In the genomic region with DNA sequence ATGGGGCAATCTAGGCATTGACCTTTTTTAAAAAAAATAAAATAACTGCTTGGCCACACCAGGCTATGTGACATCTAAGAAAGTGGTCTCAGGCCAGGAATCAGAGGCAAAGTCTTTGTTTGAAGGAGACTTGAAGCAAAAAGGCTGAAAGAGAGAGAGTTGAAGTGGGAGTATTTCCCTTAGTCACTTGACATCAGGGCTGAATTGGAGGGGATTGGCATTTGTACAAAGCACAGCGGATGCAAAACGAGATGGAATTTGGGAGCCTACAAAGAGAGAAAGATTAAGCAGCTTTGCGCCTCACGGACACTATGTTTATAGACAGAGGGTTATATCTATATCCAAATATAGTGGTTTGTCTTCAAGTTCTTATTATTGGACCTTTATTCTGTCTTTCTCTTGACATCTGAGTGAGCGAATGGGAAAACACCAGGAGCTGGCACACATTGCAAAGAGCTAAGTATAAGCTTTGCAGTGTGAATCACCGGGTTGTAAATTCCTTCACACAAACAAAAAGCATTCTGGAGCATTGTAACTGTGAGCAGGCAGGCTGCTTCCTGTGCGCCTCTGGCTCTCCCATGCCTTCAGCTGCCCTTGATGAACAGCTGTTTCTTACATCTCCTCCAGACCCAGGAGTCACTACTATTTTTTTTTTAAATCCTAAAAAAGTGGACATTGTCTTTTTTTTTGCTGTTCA, we compare ENCODE assay signal across 15 cellular contexts.
A peak's percentile ranks its signal among the peaks of the same experiment; 100 is the strongest.
DNase-seq lines count a peak whose midpoint lies in the region; ATAC-seq and TF ChIP-seq lines count a peak whose summit lies in the region.
"Had no signal": no experiment of that assay in that cellular context is flagged by ENCODE, and none has a peak within 500 bp of the region (broad histone marks: within the 10 kb centered on the region; RNA-seq: fewer than 3 reads in every experiment).

No MANE protein-coding gene starts in this region.

- no peak for TF ChIP-seq CTCF in PC-3 (conservative IDR thresholded peaks at IDR 0.05; ENCODE audit: low read depth, low read length)
- TF ChIP-seq CTCF in neural crest cell (conservative IDR thresholded peaks at IDR 0.05) = no peak
- TF ChIP-seq CTCF in psoas muscle (IDR thresholded peaks at IDR 0.05) = no peak
- no peak for TF ChIP-seq CTCF in SK-N-SH (IDR thresholded peaks at IDR 0.05)

- WGBS in psoas muscle, 3 donors = 9 to 16% (median 12%) methylated on average over 7 of the region's 7 CpGs
- 12% methylated on average over 7 of the region's 7 CpGs for WGBS in SK-N-SH (ENCODE audit: low lambda C conversion rate)

- BruUV-seq in PC-3 (replicated peaks; lab: Mats Ljungman, UMichigan) = no TSS peak

- ATAC-seq in PC-3 (peak; percentile 95), psoas muscle (no peak), HG03457 (IDR thresholded peaks at IDR 0.05; ENCODE audit: unreplicated experiment) (no peak)
- no peak for ATAC-seq in naive thymus-derived CD4-positive, alpha-beta T cell
- ATAC-seq: natural killer cell treated with Interleukin-12 subunit alpha and Interleukin-12 subunit beta and Interleukin-15 and Interleukin-18, amount 100 ng/mL, for 72 hours had no signal

- no peaks in the 10 kb centered on the region for H3K9me3 Mint-ChIP-seq in neural crest cell
- peaks cover 0 to 14% (median 2%) of the 10 kb centered on the region in 11 donors for H3K9me3 Mint-ChIP-seq in naive thymus-derived CD4-positive, alpha-beta T cell

- no peak overlapping the region for H3K9ac ChIP-seq in PC-3 (ENCODE audit: low read length)
- H3K9ac ChIP-seq in SK-N-SH = no peak overlapping the region

- H3K4me3 ChIP-seq in PC-3 (ENCODE audit: low read length) = no peak overlapping the region
- H3K4me3 ChIP-seq in psoas muscle = no peak overlapping the region
- no peak overlapping the region for H3K4me3 ChIP-seq in naive thymus-derived CD4-positive, alpha-beta T cell (ENCODE audit: low read length)
- no peak overlapping the region for H3K4me3 ChIP-seq in SK-N-SH (ENCODE audit: low read depth in 2 of 2, low read length in 1 of 2)

- H3K4me3 Mint-ChIP-seq in neural crest cell = peak overlapping the region; percentile 61
- no peak overlapping the region for H3K4me3 Mint-ChIP-seq in naive thymus-derived CD4-positive, alpha-beta T cell
- H3K4me3 Mint-ChIP-seq: natural killer cell treated with Interleukin-12 subunit alpha and Interleukin-12 subunit beta and Interleukin-15 and Interleukin-18, amount 100 ng/mL, for 72 hours had no signal

- H3K27me3 Mint-ChIP-seq in neural crest cell (ENCODE audit: low read depth) = no peaks in the 10 kb centered on the region
- H3K27me3 Mint-ChIP-seq in naive thymus-derived CD4-positive, alpha-beta T cell = peaks cover 0 to 6% (median 0%) of the 10 kb centered on the region in 5 donors
- H3K27me3 Mint-ChIP-seq: natural killer cell treated with Interleukin-12 subunit alpha and Interleukin-12 subunit beta and Interleukin-15 and Interleukin-18, amount 100 ng/mL, for 72 hours had no signal

- H3K4me1 ChIP-seq in PC-3 (ENCODE audit: insufficient read depth, low read length) (peaks cover 12% of the 10 kb centered on the region), psoas muscle (no peaks in the 10 kb centered on the region), SK-N-SH (ENCODE audit: control insufficient read depth in 1 of 2, insufficient read depth in 2 of 2, low read depth in 1 of 2, low read length in 1 of 2) (no peaks in the 10 kb centered on the region)
- no peaks in the 10 kb centered on the region for H3K4me1 ChIP-seq in naive thymus-derived CD4-positive, alpha-beta T cell (ENCODE audit: control insufficient read depth in 2 of 2, insufficient read depth in 2 of 2, low read length in 2 of 2)

- H3K27ac ChIP-seq in PC-3 (ENCODE audit: low read length) (no peak overlapping the region), epithelial cell of prostate (no peak overlapping the region), psoas muscle (no peak overlapping the region), SK-N-SH (ENCODE audit: low read depth in 2 of 2, low read length in 1 of 2) (no peak overlapping the region)
- no peak overlapping the region for H3K27ac ChIP-seq in naive thymus-derived CD4-positive, alpha-beta T cell (ENCODE audit: low read depth, low read length)

- H3K27me3 ChIP-seq in PC-3 (ENCODE audit: low read length) (no peaks in the 10 kb centered on the region), psoas muscle (ENCODE audit: insufficient read depth in 3 of 3, low read length in 2 of 3) (no peaks in the 10 kb centered on the region), SK-N-SH (ENCODE audit: insufficient read depth) (0 out of 2 replicates have a peak, but pooled peaks cover 4% of the 10 kb centered on the region)
- H3K27me3 ChIP-seq in naive thymus-derived CD4-positive, alpha-beta T cell (ENCODE audit: control insufficient read depth in 2 of 2, insufficient read depth in 2 of 2, low read length in 2 of 2) = no peaks in the 10 kb centered on the region

- H3K9me3 ChIP-seq in PC-3 (ENCODE audit: low read length) (no peaks in the 10 kb centered on the region), psoas muscle (no peaks in the 10 kb centered on the region), SK-N-SH (no peaks in the 10 kb centered on the region)
- H3K9me3 ChIP-seq in naive thymus-derived CD4-positive, alpha-beta T cell (ENCODE audit: control insufficient read depth in 2 of 3, low read length in 3 of 3) = no peaks in the 10 kb centered on the region

- peak; percentile 88 for DNase-seq in ELR (ENCODE audit: low read depth)
- DNase-seq in PC-3 = peak; percentile 69
- peak; percentile 24 for DNase-seq in epithelial cell of prostate (ENCODE audit: low read depth, low spot score)
- DNase-seq in neural crest cell (ENCODE audit: low read depth, low spot score) = peak; percentile 1
- no peak for DNase-seq in psoas muscle
- DNase-seq in naive thymus-derived CD4-positive, alpha-beta T cell = no peak
- DNase-seq in SK-N-SH = no peak
- DNase-seq: activated CD8-positive, alpha-beta memory T cell treated with anti-CD3 and anti-CD28 coated beads, Interleukin-2, amount 50 U/mL, for 4 hours; effector CD8-positive, alpha-beta T cell; NCI-H1417; NK-92 treated with Interleukin-12 subunit alpha and Interleukin-12 subunit beta, amount 100 ng/mL, for 24 hours; stimulated activated CD4-positive, alpha-beta T cell treated with anti-CD3 and anti-CD28 coated beads, Interleukin-12 subunit alpha, Interleukin-12 subunit beta, amount 100 ng/mL, for 4 hours had no signal

- TF ChIP-seq RAD21 in SK-N-SH (IDR thresholded peaks at IDR 0.05; ENCODE audit: low read length) = no peak

- H3K36me3 ChIP-seq in PC-3 (ENCODE audit: low read depth, low read length) (no peaks in the 10 kb centered on the region), psoas muscle (ENCODE audit: insufficient read depth in 1 of 2, low read depth in 1 of 2) (no peaks in the 10 kb centered on the region), SK-N-SH (replicated peaks in 1 of 2; ENCODE audit: control insufficient read depth in 1 of 2, insufficient read depth in 2 of 2, low read length in 1 of 2) (no peaks in the 10 kb centered on the region)
- H3K36me3 ChIP-seq in naive thymus-derived CD4-positive, alpha-beta T cell (ENCODE audit: control insufficient read depth in 2 of 3, insufficient read depth in 3 of 3, low read length in 3 of 3) = no peaks in the 10 kb centered on the region

- no peaks in the 10 kb centered on the region for H3K36me3 Mint-ChIP-seq in neural crest cell (ENCODE audit: low read depth)
- no peaks in the 10 kb centered on the region for H3K36me3 Mint-ChIP-seq in naive thymus-derived CD4-positive, alpha-beta T cell
- H3K36me3 Mint-ChIP-seq: CD14-positive monocyte; natural killer cell treated with Interleukin-12 subunit alpha and Interleukin-12 subunit beta and Interleukin-15 and Interleukin-18, amount 100 ng/mL, for 72 hours had no signal

- H3K27ac Mint-ChIP-seq in neural crest cell (ENCODE audit: unreplicated experiment) = peak overlapping the region; percentile 43
- H3K27ac Mint-ChIP-seq in naive thymus-derived CD4-positive, alpha-beta T cell = no peak overlapping the region
- H3K27ac Mint-ChIP-seq: CD14-positive monocyte; natural killer cell treated with Interleukin-12 subunit alpha and Interleukin-12 subunit beta and Interleukin-15 and Interleukin-18, amount 100 ng/mL, for 72 hours had no signal

- no peak for TF ChIP-seq EP300 in SK-N-SH (IDR thresholded peaks at IDR 0.05; ENCODE audit: borderline replicate concordance in 1 of 2, low read depth in 1 of 2, low read length in 1 of 2)

- POLR2A ChIA-PET in PC-3 (lab: Charles Lee; ENCODE audit: unreplicated experiment) (no interaction called here), SK-N-SH (lab: Yijun Ruan, JAX) (no interaction called here)
- POLR2A ChIA-PET in naive thymus-derived CD4-positive, alpha-beta T cell (lab: Charles Lee) = no interaction called here

- H3K4me2 ChIP-seq in PC-3 (ENCODE audit: low read length) (peak overlapping the region; percentile 21), SK-N-SH (no peak overlapping the region)

- H4K20me1 ChIP-seq in PC-3 (ENCODE audit: low read length) = no peaks in the 10 kb centered on the region
- no peaks in the 10 kb centered on the region for H4K20me1 ChIP-seq in SK-N-SH (ENCODE audit: insufficient read depth)

- H3K9me2 ChIP-seq in PC-3 (replicated peaks; ENCODE audit: low read length) = no peaks in the 10 kb centered on the region
- no peaks in the 10 kb centered on the region for H3K9me2 ChIP-seq in SK-N-SH

- peaks cover 64% of the 10 kb centered on the region for H3K4me1 Mint-ChIP-seq in neural crest cell
- no peaks in the 10 kb centered on the region for H3K4me1 Mint-ChIP-seq in naive thymus-derived CD4-positive, alpha-beta T cell
- H3K4me1 Mint-ChIP-seq: CD14-positive monocyte had no signal

- H3F3A ChIP-seq in PC-3 (ENCODE audit: low read length, unreplicated experiment) (no peaks in the 10 kb centered on the region), SK-N-SH (replicated peaks; ENCODE audit: insufficient read depth) (no peaks in the 10 kb centered on the region)

- intact Hi-C loops in PC-3 (cut with micrococcal nuclease) (no loop called here), psoas muscle (cut with DNase I) (no loop called here)
- intact Hi-C loops in naive thymus-derived CD4-positive, alpha-beta T cell (cut with micrococcal nuclease) = no loop called here

- CTCF ChIA-PET in PC-3 (lab: Charles Lee) = no interaction called here
- CTCF ChIA-PET in naive thymus-derived CD4-positive, alpha-beta T cell (lab: Charles Lee) = no interaction called here
- CTCF ChIA-PET in SK-N-SH (lab: Yijun Ruan, JAX) = no interaction called here

- no peak overlapping the region for H2AFZ ChIP-seq in PC-3 (ENCODE audit: low read length)
- H2AFZ ChIP-seq in SK-N-SH (ENCODE audit: low read depth) = no peak overlapping the region

- H3K79me2 ChIP-seq in PC-3 (ENCODE audit: low read length) (no peaks in the 10 kb centered on the region), SK-N-SH (ENCODE audit: insufficient read depth) (no peaks in the 10 kb centered on the region)

TF ChIP-seq in SK-N-SH, 30 proteins besides CTCF, POLR2A, EP300 and RAD21 (continues in another document):
- TF ChIP-seq, protein P1, sequence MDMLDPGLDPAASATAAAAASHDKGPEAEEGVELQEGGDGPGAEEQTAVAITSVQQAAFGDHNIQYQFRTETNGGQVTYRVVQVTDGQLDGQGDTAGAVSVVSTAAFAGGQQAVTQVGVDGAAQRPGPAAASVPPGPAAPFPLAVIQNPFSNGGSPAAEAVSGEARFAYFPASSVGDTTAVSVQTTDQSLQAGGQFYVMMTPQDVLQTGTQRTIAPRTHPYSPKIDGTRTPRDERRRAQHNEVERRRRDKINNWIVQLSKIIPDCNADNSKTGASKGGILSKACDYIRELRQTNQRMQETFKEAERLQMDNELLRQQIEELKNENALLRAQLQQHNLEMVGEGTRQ (IDR thresholded peaks at IDR 0.05; ENCODE audit: borderline replicate concordance, low read depth, low read length) = no peak

Comparison
In these comparisons a context has a peak if more than half of its experiments do, and no peak if none do; other contexts are left out.
1. DNase-seq: peak in ELR (single experiment), PC-3 (single experiment), epithelial cell of prostate (single experiment) and neural crest cell (single experiment); none in psoas muscle (0 of 2), naive thymus-derived CD4-positive, alpha-beta T cell (0 of 9) and SK-N-SH (single experiment).